2 cellular contexts compared by ENCODE assay signal in genomic region chr9:89729954-89730530, GRCh38.
TF ChIP-seq lines count a peak whose summit lies in the region.

No MANE protein-coding gene starts in this region.

TF ChIP-seq in IMR-90, 13 proteins besides CTCF, POLR2A, EP300 and RAD21:
- TF ChIP-seq NFE2L2 (IDR thresholded peaks at IDR 0.05; ENCODE audit: low read depth, low read length) (no peak), MAFK (IDR thresholded peaks at IDR 0.05; ENCODE audit: low read depth, low read length) (no peak), RCOR1 (IDR thresholded peaks at IDR 0.05; ENCODE audit: insufficient replicate concordance, low read length) (no peak), CEBPB (IDR thresholded peaks at IDR 0.05; ENCODE audit: low read depth, low read length) (no peak), BHLHE40 (IDR thresholded peaks at IDR 0.05; ENCODE audit: low read depth, low read length) (no peak), RFX5 (IDR thresholded peaks at IDR 0.05; ENCODE audit: low read depth, low read length) (no peak), USF2 (IDR thresholded peaks at IDR 0.05; ENCODE audit: low read depth, low read length) (no peak), MXI1 (IDR thresholded peaks at IDR 0.05; ENCODE audit: borderline replicate concordance, low read depth, low read length) (no peak), FOS (IDR thresholded peaks at IDR 0.05; ENCODE audit: low read depth, low read length) (no peak), ELK1 (IDR thresholded peaks at IDR 0.05; ENCODE audit: borderline replicate concordance, low read depth, low read length) (no peak), MAZ (IDR thresholded peaks at IDR 0.05; ENCODE audit: borderline replicate concordance, low read depth, low read length) (no peak), CHD1 (IDR thresholded peaks at IDR 0.05; ENCODE audit: low read depth, low read length) (no peak), SMC3 (IDR thresholded peaks at IDR 0.05; ENCODE audit: low read depth, low read length) (no peak)

TF ChIP-seq in HepG2, 621 proteins besides CTCF, POLR2A, EP300 and RAD21:
- TF ChIP-seq FOXA1 (IDR thresholded peaks at IDR 0.05) (peak; percentile 33; the same call in 1 of the 2 replicates), FOXA1 (CRISPR knock-in tag; IDR thresholded peaks at IDR 0.05) (no peak), ZNF672 (CRISPR knock-in tag; IDR thresholded peaks at IDR 0.05) (no peak), SALL1 (CRISPR knock-in tag; IDR thresholded peaks at IDR 0.05) (no peak), SUZ12 (IDR thresholded peaks at IDR 0.05; ENCODE audit: low read depth, low read length) (no peak), HNF1B (CRISPR knock-in tag; IDR thresholded peaks at IDR 0.05) (no peak), ZNF646 (CRISPR knock-in tag; IDR thresholded peaks at IDR 0.05) (peak; percentile 50; the same call in 1 of the 2 replicates), LCORL (IDR thresholded peaks at IDR 0.05) (no peak), LCORL (CRISPR knock-in tag; IDR thresholded peaks at IDR 0.05) (no peak), ZNF563 (CRISPR knock-in tag; IDR thresholded peaks at IDR 0.05) (no peak), TEAD3 (CRISPR knock-in tag; optimal IDR thresholded peaks at IDR 0.05; ENCODE audit: borderline replicate concordance) (no peak), MXD4 (CRISPR knock-in tag; IDR thresholded peaks at IDR 0.05) (no peak), KAT2B (IDR thresholded peaks at IDR 0.05; ENCODE audit: borderline replicate concordance, low read depth, low read length) (no peak), ZNF691 (CRISPR knock-in tag; IDR thresholded peaks at IDR 0.05; ENCODE audit: borderline replicate concordance, low read depth) (no peak), E2F2 (CRISPR knock-in tag; IDR thresholded peaks at IDR 0.05; ENCODE audit: borderline replicate concordance) (no peak)
